ENCODE assay signal across 13 cellular contexts in genomic region chr1:42313970-42314369, GRCh38.
"Had no signal": no experiment of that assay in that cellular context is flagged by ENCODE, and none has a peak within 500 bp of the region (broad histone marks: within the 10 kb centered on the region; RNA-seq: fewer than 3 reads in every experiment).

No MANE protein-coding gene starts in this region.

- H3K4me3 Mint-ChIP-seq: activated naive CD4-positive, alpha-beta T cell treated with anti-CD3 and anti-CD28 coated beads, Interleukin-2, amount 10 ng/mL, durations not matched to agents 7 days and 5 days; activated T-cell treated with anti-CD3 and anti-CD28 coated beads, Interleukin-2, amount 50 U/mL, for 4 hours; stimulated activated naive CD8-positive, alpha-beta T cell treated with anti-CD3 and anti-CD28 coated beads, Interleukin-15, Interleukin-2, amounts not matched to agents 100 ng/mL and 50 ng/mL, for 24 hours; T-helper 2 cell treated with Interferon-gamma antibody and Interleukin-4, amounts not matched to agents 5 μg/mL and 100 μg/mL, for 36 hours had no signal

- H3K9me3 ChIP-seq: body of pancreas, tibial artery, vagina had no signal

- H3K27me3 Mint-ChIP-seq: activated naive CD4-positive, alpha-beta T cell treated with anti-CD3 and anti-CD28 coated beads, Interleukin-2, amount 10 ng/mL, durations not matched to agents 7 days and 5 days; stimulated activated naive CD8-positive, alpha-beta T cell treated with anti-CD3 and anti-CD28 coated beads, Interleukin-15, Interleukin-2, amounts not matched to agents 100 ng/mL and 50 ng/mL, for 24 hours had no signal

- DNase-seq: activated CD4-positive, alpha-beta T cell treated with anti-CD3 and anti-CD28 coated beads for 1 hour; activated T-cell treated with anti-CD3 and anti-CD28 coated beads, Interleukin-2, amount 50 U/mL, for 4 hours; right cardiac atrium; stimulated activated CD4-positive, alpha-beta T cell treated with anti-CD3 and anti-CD28 coated beads, Interleukin-4, amount 100 ng/mL, for 24 hours; tibial artery had no signal

- ATAC-seq: body of pancreas, left lobe of liver had no signal

- H3K4me1 ChIP-seq: parathyroid adenoma had no signal

- H3K27ac ChIP-seq: body of pancreas, cardiac muscle cell, parathyroid adenoma, tibial artery, vagina had no signal

- H3K36me3 ChIP-seq: cardiac muscle cell, tibial artery, vagina had no signal

- H3K4me3 ChIP-seq: body of pancreas, cardiac muscle cell, tibial artery, vagina had no signal

- H3K27ac Mint-ChIP-seq: activated naive CD4-positive, alpha-beta T cell treated with anti-CD3 and anti-CD28 coated beads, Interleukin-2, amount 10 ng/mL, durations not matched to agents 7 days and 5 days; stimulated activated naive CD8-positive, alpha-beta T cell treated with anti-CD3 and anti-CD28 coated beads, Interleukin-15, Interleukin-2, amounts not matched to agents 100 ng/mL and 50 ng/mL, for 24 hours; T-helper 2 cell treated with Interferon-gamma antibody and Interleukin-4, amounts not matched to agents 5 μg/mL and 100 μg/mL, for 36 hours had no signal

- H3K27me3 ChIP-seq: body of pancreas, cardiac muscle cell, tibial artery, vagina had no signal
